Comparison of ENCODE assay signal across 1 cellular context in the genomic region with DNA sequence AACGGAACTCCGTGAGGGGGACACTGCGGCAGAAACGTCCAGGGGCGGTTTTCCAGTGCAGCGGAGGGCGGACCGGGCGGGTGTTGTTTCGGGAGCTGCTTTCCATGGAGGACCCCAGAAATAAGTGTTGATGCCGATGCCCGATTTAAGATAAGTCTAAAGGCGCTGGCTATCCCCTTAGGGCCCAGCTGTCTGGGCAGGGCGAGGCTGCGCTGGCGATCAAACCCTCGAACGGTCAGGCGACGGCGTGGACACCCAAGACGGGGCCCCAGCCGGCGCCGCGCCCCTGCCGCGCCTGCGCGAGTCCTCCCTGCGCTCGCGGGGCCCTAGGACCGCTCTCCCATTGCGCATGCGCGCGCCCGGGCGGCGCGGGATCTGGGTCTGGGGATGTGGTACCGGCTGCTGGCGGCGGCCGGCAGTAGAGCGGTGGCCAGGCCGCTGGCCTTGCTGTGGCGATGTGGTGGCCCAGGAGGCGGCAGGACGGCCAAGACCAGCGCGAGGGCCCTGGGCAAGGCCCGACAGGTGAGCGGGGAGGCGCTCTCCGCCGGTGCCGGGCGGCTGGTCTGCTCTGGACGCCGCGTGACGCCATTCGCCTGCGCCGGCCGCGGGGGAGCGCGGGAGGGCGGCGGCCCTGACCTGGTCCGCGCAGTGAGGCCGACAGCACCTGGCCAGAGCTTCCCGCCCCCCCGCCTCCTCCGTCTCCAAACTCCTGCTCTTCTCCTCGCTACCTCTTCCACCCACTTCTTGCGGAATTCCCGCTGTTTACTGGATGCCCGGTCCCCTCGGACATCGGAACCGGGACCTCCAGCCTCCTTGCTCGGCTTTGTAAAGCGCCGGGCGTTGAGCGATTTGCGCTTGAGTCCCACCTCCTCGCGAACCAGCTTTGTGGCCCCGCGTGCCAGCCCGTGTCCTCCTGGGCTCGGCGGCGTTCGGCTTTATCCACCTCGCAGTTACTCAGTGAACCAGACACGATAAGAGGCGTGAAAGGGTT.
TF ChIP-seq lines count a peak whose summit lies in the region.

No MANE protein-coding gene starts in this region.

TF ChIP-seq in K562, 482 proteins besides CTCF, POLR2A, EP300 and RAD21 (continued from another document and continues in another):
- TF ChIP-seq, protein P1, sequence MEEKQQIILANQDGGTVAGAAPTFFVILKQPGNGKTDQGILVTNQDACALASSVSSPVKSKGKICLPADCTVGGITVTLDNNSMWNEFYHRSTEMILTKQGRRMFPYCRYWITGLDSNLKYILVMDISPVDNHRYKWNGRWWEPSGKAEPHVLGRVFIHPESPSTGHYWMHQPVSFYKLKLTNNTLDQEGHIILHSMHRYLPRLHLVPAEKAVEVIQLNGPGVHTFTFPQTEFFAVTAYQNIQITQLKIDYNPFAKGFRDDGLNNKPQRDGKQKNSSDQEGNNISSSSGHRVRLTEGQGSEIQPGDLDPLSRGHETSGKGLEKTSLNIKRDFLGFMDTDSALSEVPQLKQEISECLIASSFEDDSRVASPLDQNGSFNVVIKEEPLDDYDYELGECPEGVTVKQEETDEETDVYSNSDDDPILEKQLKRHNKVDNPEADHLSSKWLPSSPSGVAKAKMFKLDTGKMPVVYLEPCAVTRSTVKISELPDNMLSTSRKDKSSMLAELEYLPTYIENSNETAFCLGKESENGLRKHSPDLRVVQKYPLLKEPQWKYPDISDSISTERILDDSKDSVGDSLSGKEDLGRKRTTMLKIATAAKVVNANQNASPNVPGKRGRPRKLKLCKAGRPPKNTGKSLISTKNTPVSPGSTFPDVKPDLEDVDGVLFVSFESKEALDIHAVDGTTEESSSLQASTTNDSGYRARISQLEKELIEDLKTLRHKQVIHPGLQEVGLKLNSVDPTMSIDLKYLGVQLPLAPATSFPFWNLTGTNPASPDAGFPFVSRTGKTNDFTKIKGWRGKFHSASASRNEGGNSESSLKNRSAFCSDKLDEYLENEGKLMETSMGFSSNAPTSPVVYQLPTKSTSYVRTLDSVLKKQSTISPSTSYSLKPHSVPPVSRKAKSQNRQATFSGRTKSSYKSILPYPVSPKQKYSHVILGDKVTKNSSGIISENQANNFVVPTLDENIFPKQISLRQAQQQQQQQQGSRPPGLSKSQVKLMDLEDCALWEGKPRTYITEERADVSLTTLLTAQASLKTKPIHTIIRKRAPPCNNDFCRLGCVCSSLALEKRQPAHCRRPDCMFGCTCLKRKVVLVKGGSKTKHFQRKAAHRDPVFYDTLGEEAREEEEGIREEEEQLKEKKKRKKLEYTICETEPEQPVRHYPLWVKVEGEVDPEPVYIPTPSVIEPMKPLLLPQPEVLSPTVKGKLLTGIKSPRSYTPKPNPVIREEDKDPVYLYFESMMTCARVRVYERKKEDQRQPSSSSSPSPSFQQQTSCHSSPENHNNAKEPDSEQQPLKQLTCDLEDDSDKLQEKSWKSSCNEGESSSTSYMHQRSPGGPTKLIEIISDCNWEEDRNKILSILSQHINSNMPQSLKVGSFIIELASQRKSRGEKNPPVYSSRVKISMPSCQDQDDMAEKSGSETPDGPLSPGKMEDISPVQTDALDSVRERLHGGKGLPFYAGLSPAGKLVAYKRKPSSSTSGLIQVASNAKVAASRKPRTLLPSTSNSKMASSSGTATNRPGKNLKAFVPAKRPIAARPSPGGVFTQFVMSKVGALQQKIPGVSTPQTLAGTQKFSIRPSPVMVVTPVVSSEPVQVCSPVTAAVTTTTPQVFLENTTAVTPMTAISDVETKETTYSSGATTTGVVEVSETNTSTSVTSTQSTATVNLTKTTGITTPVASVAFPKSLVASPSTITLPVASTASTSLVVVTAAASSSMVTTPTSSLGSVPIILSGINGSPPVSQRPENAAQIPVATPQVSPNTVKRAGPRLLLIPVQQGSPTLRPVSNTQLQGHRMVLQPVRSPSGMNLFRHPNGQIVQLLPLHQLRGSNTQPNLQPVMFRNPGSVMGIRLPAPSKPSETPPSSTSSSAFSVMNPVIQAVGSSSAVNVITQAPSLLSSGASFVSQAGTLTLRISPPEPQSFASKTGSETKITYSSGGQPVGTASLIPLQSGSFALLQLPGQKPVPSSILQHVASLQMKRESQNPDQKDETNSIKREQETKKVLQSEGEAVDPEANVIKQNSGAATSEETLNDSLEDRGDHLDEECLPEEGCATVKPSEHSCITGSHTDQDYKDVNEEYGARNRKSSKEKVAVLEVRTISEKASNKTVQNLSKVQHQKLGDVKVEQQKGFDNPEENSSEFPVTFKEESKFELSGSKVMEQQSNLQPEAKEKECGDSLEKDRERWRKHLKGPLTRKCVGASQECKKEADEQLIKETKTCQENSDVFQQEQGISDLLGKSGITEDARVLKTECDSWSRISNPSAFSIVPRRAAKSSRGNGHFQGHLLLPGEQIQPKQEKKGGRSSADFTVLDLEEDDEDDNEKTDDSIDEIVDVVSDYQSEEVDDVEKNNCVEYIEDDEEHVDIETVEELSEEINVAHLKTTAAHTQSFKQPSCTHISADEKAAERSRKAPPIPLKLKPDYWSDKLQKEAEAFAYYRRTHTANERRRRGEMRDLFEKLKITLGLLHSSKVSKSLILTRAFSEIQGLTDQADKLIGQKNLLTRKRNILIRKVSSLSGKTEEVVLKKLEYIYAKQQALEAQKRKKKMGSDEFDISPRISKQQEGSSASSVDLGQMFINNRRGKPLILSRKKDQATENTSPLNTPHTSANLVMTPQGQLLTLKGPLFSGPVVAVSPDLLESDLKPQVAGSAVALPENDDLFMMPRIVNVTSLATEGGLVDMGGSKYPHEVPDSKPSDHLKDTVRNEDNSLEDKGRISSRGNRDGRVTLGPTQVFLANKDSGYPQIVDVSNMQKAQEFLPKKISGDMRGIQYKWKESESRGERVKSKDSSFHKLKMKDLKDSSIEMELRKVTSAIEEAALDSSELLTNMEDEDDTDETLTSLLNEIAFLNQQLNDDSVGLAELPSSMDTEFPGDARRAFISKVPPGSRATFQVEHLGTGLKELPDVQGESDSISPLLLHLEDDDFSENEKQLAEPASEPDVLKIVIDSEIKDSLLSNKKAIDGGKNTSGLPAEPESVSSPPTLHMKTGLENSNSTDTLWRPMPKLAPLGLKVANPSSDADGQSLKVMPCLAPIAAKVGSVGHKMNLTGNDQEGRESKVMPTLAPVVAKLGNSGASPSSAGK (IDR thresholded peaks at IDR 0.05), result peak; percentile 64
- no peak for TF ChIP-seq FOXJ3 (CRISPR knock-in tag; IDR thresholded peaks at IDR 0.05)
- peak; percentile 93; the same call in 1 of the 2 replicates for TF ChIP-seq NR1H2 (CRISPR knock-in tag; IDR thresholded peaks at IDR 0.05)
- TF ChIP-seq, protein P2, sequence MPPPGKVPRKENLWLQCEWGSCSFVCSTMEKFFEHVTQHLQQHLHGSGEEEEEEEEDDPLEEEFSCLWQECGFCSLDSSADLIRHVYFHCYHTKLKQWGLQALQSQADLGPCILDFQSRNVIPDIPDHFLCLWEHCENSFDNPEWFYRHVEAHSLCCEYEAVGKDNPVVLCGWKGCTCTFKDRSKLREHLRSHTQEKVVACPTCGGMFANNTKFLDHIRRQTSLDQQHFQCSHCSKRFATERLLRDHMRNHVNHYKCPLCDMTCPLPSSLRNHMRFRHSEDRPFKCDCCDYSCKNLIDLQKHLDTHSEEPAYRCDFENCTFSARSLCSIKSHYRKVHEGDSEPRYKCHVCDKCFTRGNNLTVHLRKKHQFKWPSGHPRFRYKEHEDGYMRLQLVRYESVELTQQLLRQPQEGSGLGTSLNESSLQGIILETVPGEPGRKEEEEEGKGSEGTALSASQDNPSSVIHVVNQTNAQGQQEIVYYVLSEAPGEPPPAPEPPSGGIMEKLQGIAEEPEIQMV (tag; conservative IDR thresholded peaks at IDR 0.05; ENCODE audit: low read depth), result no peak
- TF ChIP-seq MCM3 (IDR thresholded peaks at IDR 0.05), result no peak
- TF ChIP-seq ZNF23 (CRISPR knock-in tag; IDR thresholded peaks at IDR 0.05), result no peak
- TF ChIP-seq NR2F6 (CRISPR knock-in tag; IDR thresholded peaks at IDR 0.05), result no peak
- peak; percentile 28; the same call in 1 of the 2 replicates for TF ChIP-seq ZNF263 (CRISPR knock-in tag; IDR thresholded peaks at IDR 0.05; ENCODE audit: borderline replicate concordance)
- TF ChIP-seq KAT7 (CRISPR knock-in tag; IDR thresholded peaks at IDR 0.05; ENCODE audit: borderline replicate concordance), result 0 out of 2 replicates have a peak, but pooled peaks have one; percentile 86
- TF ChIP-seq ZNF717 (CRISPR knock-in tag; IDR thresholded peaks at IDR 0.05), result no peak
- TF ChIP-seq ZNF76 (CRISPR knock-in tag; IDR thresholded peaks at IDR 0.05; ENCODE audit: borderline replicate concordance), result 0 out of 2 replicates have a peak, but pooled peaks have one; percentile 2
- TF ChIP-seq KDM5B (IDR thresholded peaks at IDR 0.05; ENCODE audit: insufficient replicate concordance, low read depth, low read length), result peak; percentile 90
- peak; percentile 96 for TF ChIP-seq MTA1 (IDR thresholded peaks at IDR 0.05; ENCODE audit: borderline replicate concordance)
- TF ChIP-seq, protein P3, sequence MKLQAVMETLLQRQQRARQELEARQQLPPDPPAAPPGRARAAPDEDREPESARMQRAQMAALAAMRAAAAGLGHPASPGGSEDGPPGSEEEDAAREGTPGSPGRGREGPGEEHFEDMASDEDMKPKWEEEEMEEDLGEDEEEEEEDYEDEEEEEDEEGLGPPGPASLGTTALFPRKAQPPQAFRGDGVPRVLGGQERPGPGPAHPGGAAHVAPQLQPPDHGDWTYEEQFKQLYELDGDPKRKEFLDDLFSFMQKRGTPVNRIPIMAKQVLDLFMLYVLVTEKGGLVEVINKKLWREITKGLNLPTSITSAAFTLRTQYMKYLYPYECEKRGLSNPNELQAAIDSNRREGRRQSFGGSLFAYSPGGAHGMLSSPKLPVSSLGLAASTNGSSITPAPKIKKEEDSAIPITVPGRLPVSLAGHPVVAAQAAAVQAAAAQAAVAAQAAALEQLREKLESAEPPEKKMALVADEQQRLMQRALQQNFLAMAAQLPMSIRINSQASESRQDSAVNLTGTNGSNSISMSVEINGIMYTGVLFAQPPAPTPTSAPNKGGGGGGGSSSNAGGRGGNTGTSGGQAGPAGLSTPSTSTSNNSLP (IDR thresholded peaks at IDR 0.05; ENCODE audit: borderline replicate concordance, low read depth, low read length), result no peak
- TF ChIP-seq, protein P4, sequence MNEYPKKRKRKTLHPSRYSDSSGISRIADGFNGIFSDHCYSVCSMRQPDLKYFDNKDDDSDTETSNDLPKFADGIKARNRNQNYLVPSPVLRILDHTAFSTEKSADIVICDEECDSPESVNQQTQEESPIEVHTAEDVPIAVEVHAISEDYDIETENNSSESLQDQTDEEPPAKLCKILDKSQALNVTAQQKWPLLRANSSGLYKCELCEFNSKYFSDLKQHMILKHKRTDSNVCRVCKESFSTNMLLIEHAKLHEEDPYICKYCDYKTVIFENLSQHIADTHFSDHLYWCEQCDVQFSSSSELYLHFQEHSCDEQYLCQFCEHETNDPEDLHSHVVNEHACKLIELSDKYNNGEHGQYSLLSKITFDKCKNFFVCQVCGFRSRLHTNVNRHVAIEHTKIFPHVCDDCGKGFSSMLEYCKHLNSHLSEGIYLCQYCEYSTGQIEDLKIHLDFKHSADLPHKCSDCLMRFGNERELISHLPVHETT (CRISPR knock-in tag; conservative IDR thresholded peaks at IDR 0.05 in 1 of 2, IDR thresholded peaks at IDR 0.05 in 1 of 2), result peak in 1 of 2 experiments; percentile 34; a peak in 1 of 4 replicates
- TF ChIP-seq, protein P5, sequence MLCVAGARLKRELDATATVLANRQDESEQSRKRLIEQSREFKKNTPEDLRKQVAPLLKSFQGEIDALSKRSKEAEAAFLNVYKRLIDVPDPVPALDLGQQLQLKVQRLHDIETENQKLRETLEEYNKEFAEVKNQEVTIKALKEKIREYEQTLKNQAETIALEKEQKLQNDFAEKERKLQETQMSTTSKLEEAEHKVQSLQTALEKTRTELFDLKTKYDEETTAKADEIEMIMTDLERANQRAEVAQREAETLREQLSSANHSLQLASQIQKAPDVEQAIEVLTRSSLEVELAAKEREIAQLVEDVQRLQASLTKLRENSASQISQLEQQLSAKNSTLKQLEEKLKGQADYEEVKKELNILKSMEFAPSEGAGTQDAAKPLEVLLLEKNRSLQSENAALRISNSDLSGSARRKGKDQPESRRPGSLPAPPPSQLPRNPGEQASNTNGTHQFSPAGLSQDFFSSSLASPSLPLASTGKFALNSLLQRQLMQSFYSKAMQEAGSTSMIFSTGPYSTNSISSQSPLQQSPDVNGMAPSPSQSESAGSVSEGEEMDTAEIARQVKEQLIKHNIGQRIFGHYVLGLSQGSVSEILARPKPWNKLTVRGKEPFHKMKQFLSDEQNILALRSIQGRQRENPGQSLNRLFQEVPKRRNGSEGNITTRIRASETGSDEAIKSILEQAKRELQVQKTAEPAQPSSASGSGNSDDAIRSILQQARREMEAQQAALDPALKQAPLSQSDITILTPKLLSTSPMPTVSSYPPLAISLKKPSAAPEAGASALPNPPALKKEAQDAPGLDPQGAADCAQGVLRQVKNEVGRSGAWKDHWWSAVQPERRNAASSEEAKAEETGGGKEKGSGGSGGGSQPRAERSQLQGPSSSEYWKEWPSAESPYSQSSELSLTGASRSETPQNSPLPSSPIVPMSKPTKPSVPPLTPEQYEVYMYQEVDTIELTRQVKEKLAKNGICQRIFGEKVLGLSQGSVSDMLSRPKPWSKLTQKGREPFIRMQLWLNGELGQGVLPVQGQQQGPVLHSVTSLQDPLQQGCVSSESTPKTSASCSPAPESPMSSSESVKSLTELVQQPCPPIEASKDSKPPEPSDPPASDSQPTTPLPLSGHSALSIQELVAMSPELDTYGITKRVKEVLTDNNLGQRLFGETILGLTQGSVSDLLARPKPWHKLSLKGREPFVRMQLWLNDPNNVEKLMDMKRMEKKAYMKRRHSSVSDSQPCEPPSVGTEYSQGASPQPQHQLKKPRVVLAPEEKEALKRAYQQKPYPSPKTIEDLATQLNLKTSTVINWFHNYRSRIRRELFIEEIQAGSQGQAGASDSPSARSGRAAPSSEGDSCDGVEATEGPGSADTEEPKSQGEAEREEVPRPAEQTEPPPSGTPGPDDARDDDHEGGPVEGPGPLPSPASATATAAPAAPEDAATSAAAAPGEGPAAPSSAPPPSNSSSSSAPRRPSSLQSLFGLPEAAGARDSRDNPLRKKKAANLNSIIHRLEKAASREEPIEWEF (CRISPR knock-in tag; IDR thresholded peaks at IDR 0.05), result no peak
- no peak for TF ChIP-seq ZNF324 (CRISPR knock-in tag; IDR thresholded peaks at IDR 0.05)
